In genomic region chr14:49768301-49769121, GRCh38 we compare ENCODE assay signal across 1 cellular context.
A peak's percentile ranks its signal among the peaks of the same experiment; 100 is the strongest.
TF ChIP-seq lines count a peak whose summit lies in the region.

No MANE protein-coding gene starts in this region.

TF ChIP-seq in HepG2, 621 proteins besides CTCF, POLR2A, EP300 and RAD21 (continued from another document and continues in another):
- no peak for TF ChIP-seq GMEB2 (CRISPR knock-in tag; IDR thresholded peaks at IDR 0.05; ENCODE audit: low read depth)
- no peak for TF ChIP-seq SMC3 (IDR thresholded peaks at IDR 0.05; ENCODE audit: low read length)
- no peak for TF ChIP-seq ZNF841 (CRISPR knock-in tag; IDR thresholded peaks at IDR 0.05; ENCODE audit: borderline replicate concordance)
- no peak for TF ChIP-seq SMYD3 (CRISPR knock-in tag; IDR thresholded peaks at IDR 0.05)
- 0 out of 2 replicates have a peak, but pooled peaks have one; percentile 58 for TF ChIP-seq CREB1 (IDR thresholded peaks at IDR 0.05)
- no peak for TF ChIP-seq CREB1 (CRISPR knock-in tag; IDR thresholded peaks at IDR 0.05)
- TF ChIP-seq ZNF251 (CRISPR knock-in tag; IDR thresholded peaks at IDR 0.05), result no peak
- no peak for TF ChIP-seq AKNA (CRISPR knock-in tag; IDR thresholded peaks at IDR 0.05; ENCODE audit: borderline replicate concordance)
- peak; percentile 33; the same call in 1 of the 2 replicates for TF ChIP-seq ARID4A (CRISPR knock-in tag; IDR thresholded peaks at IDR 0.05; ENCODE audit: borderline replicate concordance)
- TF ChIP-seq ZNF547 (CRISPR knock-in tag; IDR thresholded peaks at IDR 0.05), result no peak; the same call in 1 of the 2 replicates
- TF ChIP-seq FOXJ3 (CRISPR knock-in tag; IDR thresholded peaks at IDR 0.05; ENCODE audit: borderline replicate concordance), result peak; percentile 3; the same call in 1 of the 2 replicates
- no peak for TF ChIP-seq ARHGAP35 (CRISPR knock-in tag; IDR thresholded peaks at IDR 0.05; ENCODE audit: borderline replicate concordance)
- no peak for TF ChIP-seq ADNP (CRISPR knock-in tag; IDR thresholded peaks at IDR 0.05)
- no peak for TF ChIP-seq SMARCC2 (IDR thresholded peaks at IDR 0.05)
- TF ChIP-seq ZC3H4 (CRISPR knock-in tag; IDR thresholded peaks at IDR 0.05; ENCODE audit: borderline replicate concordance), result no peak
- no peak; the same call in 1 of the 2 replicates for TF ChIP-seq IRX3 (CRISPR knock-in tag; IDR thresholded peaks at IDR 0.05; ENCODE audit: borderline replicate concordance, low read depth)
- TF ChIP-seq EEA1 (CRISPR knock-in tag; IDR thresholded peaks at IDR 0.05; ENCODE audit: borderline replicate concordance), result no peak
- no peak for TF ChIP-seq MBD4 (IDR thresholded peaks at IDR 0.05; ENCODE audit: borderline replicate concordance, low read length)
- TF ChIP-seq ZNF598 (CRISPR knock-in tag; IDR thresholded peaks at IDR 0.05; ENCODE audit: borderline replicate concordance), result peak; percentile 87; the same call in 1 of the 2 replicates
- no peak for TF ChIP-seq POLR2AphosphoS2 (IDR thresholded peaks at IDR 0.05; ENCODE audit: low read depth, low read length)
- no peak; the same call in 1 of the 2 replicates for TF ChIP-seq ZBED4 (CRISPR knock-in tag; IDR thresholded peaks at IDR 0.05; ENCODE audit: borderline replicate concordance)
- no peak for TF ChIP-seq HMGA1 (CRISPR knock-in tag; conservative IDR thresholded peaks at IDR 0.05)
- TF ChIP-seq ZNF407 (CRISPR knock-in tag; IDR thresholded peaks at IDR 0.05; ENCODE audit: not compliant biosample characterization), result peak; percentile 10
- no peak for TF ChIP-seq CBX2 (IDR thresholded peaks at IDR 0.05; ENCODE audit: low read depth, low read length)
- TF ChIP-seq CBX2 (CRISPR knock-in tag; IDR thresholded peaks at IDR 0.05; ENCODE audit: low read depth), result no peak
- no peak; the same call in 1 of the 2 replicates for TF ChIP-seq ZNF607 (CRISPR knock-in tag; IDR thresholded peaks at IDR 0.05; ENCODE audit: borderline replicate concordance)
- TF ChIP-seq DNMT1 (CRISPR knock-in tag; IDR thresholded peaks at IDR 0.05), result no peak
- TF ChIP-seq DNMT3B (CRISPR knock-in tag; conservative IDR thresholded peaks at IDR 0.05), result no peak
- peak; percentile 4 for TF ChIP-seq ASH2L (IDR thresholded peaks at IDR 0.05; ENCODE audit: insufficient read length, low read depth, low read length)
- no peak for TF ChIP-seq ZNF639 (CRISPR knock-in tag; conservative IDR thresholded peaks at IDR 0.05)
- TF ChIP-seq SKI (IDR thresholded peaks at IDR 0.05; ENCODE audit: partially characterized antibody), result no peak
- TF ChIP-seq TEAD2 (CRISPR knock-in tag; IDR thresholded peaks at IDR 0.05), result no peak
- no peak; the same call in 1 of the 2 replicates for TF ChIP-seq ZNF746 (CRISPR knock-in tag; IDR thresholded peaks at IDR 0.05)
- peak; percentile 28; the same call in 1 of the 2 replicates for TF ChIP-seq MED1 (CRISPR knock-in tag; IDR thresholded peaks at IDR 0.05)
